In the genomic region with DNA sequence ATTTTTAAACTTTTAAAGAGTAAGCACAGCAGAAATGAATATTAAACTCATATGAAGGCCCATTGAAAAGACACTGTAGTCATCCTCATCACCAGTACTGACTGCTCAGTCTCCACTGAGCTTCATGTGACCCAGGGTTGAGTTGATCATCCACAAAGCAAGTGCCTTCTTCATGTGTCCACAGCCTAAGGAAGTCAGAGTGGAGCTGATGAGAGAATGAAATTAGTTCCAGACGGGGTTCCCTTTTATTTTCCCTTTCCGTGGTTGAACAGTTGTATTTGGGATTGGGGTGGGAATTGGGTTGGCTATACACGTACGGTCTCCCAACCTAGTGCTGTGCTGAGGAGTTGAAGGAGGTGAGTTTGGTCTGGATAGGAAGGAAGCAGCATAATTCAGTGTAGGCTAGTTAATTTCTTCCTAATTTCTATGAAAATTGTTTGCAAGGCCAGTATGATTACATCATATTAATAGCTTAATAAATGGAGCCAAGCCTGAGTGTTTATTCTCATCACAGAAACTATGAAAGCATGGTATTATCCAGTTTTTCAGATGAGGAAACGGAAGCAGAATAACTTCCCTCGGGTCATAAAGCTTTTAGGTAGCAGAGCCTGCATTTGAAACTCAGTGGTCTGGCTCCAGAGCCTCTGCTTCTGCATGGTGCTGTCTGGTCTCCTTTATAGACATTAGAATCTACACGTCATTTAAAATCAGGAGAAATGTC, we compare ENCODE assay signal across 13 cellular contexts.
A peak's percentile ranks its signal among the peaks of the same experiment; 100 is the strongest.
DNase-seq lines count a peak whose midpoint lies in the region; ATAC-seq and TF ChIP-seq lines count a peak whose summit lies in the region.
"Had no signal": no experiment of that assay in that cellular context is flagged by ENCODE, and none has a peak within 500 bp of the region (broad histone marks: within the 10 kb centered on the region; RNA-seq: fewer than 3 reads in every experiment).

No MANE protein-coding gene starts in this region.

- H3K27me3 ChIP-seq in heart left ventricle: no peaks in the 10 kb centered on the region

- WGBS in heart left ventricle, 4 donors: 55 to 68% (median 62%) methylated on average over 7 of the region's 7 CpGs

- no peaks in the 10 kb centered on the region for H3K9me3 ChIP-seq in heart left ventricle

- no peak overlapping the region for H3K4me3 ChIP-seq in heart left ventricle

- intact Hi-C loops in Right ventricle myocardium inferior (cut with DNase I): no loop called here
- intact Hi-C loops in cardiac septum (cut with DNase I): loop anchor here (5.0 kb wide), 1 partner anchor 40 kb away; no protein-coding TSS in a partner anchor
- intact Hi-C loops in heart left ventricle (cut with DNase I): loop anchor here in 2 of 10 donors (2.0 to 5.0 kb wide), 2 partner anchors 40 to 43 kb away; no protein-coding TSS in a partner anchor
- intact Hi-C loops in sciatic nerve (cut with DNase I): no loop called here

- peaks cover 0 to 77% (median 56%) of the 10 kb centered on the region in 9 donors for H3K36me3 ChIP-seq in heart left ventricle

- peaks cover 8 to 74% (median 41%) of the 10 kb centered on the region in 12 donors for H3K4me1 ChIP-seq in heart left ventricle

- H3K27ac ChIP-seq in heart left ventricle: peak overlapping the region; percentile 69 to 95 (median 88)

- TF ChIP-seq POLR2A in heart left ventricle (IDR thresholded peaks at IDR 0.05): no peak

- ATAC-seq in Right ventricle myocardium inferior (peak; percentile 7), heart left ventricle (peak in 1 of 4 donors; percentile 2), sciatic nerve (peak; percentile 47), HG03469 (IDR thresholded peaks at IDR 0.05; ENCODE audit: unreplicated experiment) (no peak), HG02970 (IDR thresholded peaks at IDR 0.05; ENCODE audit: low FRiP score, unreplicated experiment) (no peak)
- ATAC-seq: stimulated activated naive CD8-positive, alpha-beta T cell treated with anti-CD3 and anti-CD28 coated beads, Interleukin-15, Interleukin-2, amounts not matched to agents 100 U/mL and 50 U/mL, for 24 hours had no signal

- TF ChIP-seq CTCF in heart left ventricle (IDR thresholded peaks at IDR 0.05): no peak

- DNase-seq in Right ventricle myocardium inferior (ENCODE audit: missing footprints): no peak
- DNase-seq in cardiac septum (ENCODE audit: low spot score): no peak
- DNase-seq in heart left ventricle: no peak
- no peak for DNase-seq in sciatic nerve (ENCODE audit: low spot score)
- DNase-seq in NCI-H1105 (lab: John Stamatoyannopoulos, UW): no peak
- DNase-seq in activated naive CD4-positive, alpha-beta T cell treated with anti-CD3 and anti-CD28 coated beads, Interleukin-2, amount 50 U/mL, for 16 hours: no peak
- DNase-seq: activated CD4-positive, alpha-beta memory T cell treated with anti-CD3 and anti-CD28 coated beads, Interleukin-2, amount 10 ng/mL, durations not matched to agents 7 days and 5 days; activated gamma-delta T cell treated with Interleukin-2 at 50 U/mL for 16 hours; NCI-H1105 treated with DMSO at 0.1 percent for 48 hours; NCI-H510A; stimulated activated naive CD8-positive, alpha-beta T cell treated with anti-CD3 and anti-CD28 coated beads, Interleukin-15, Interleukin-2, amounts not matched to agents 100 U/mL and 50 U/mL, for 24 hours had no signal

Comparison
In these comparisons a context has a peak if more than half of its experiments do, and no peak if none do; other contexts are left out.
1. ATAC-seq: peak in Right ventricle myocardium inferior (single experiment) and sciatic nerve (single experiment); none in HG03469 (single experiment) and HG02970 (single experiment).